In genomic region chr21:27674037-27674436, GRCh38 we compare ENCODE assay signal across 18 cellular contexts.
DNase-seq lines count a peak whose midpoint lies in the region; ATAC-seq and TF ChIP-seq lines count a peak whose summit lies in the region.
"Had no signal": no experiment of that assay in that cellular context is flagged by ENCODE, and none has a peak within 500 bp of the region (broad histone marks: within the 10 kb centered on the region; RNA-seq: fewer than 3 reads in every experiment).

No MANE protein-coding gene starts in this region.

- ATAC-seq in RWPE2 (ENCODE audit: low read depth) (peak; percentile 35; the same call in 1 of the 3 replicates), GM21723 (IDR thresholded peaks at IDR 0.05; ENCODE audit: unreplicated experiment) (no peak)
- ATAC-seq: activated CD4-positive, alpha-beta T cell treated with anti-CD3 and anti-CD28 coated beads for 36 hours; activated naive CD8-positive, alpha-beta T cell treated with anti-CD3 and anti-CD28 coated beads, Interleukin-2, amount 50 U/mL, for 24 hours; naive thymus-derived CD8-positive, alpha-beta T cell had no signal

- TF ChIP-seq CTCF in RWPE2 (IDR thresholded peaks at IDR 0.05; ENCODE audit: poor library complexity, severe bottlenecking), result no peak

- no peak overlapping the region for H3K27ac Mint-ChIP-seq in activated CD4-positive, alpha-beta memory T cell treated with anti-CD3 and anti-CD28 coated beads, Interleukin-2, amount 10 ng/mL, durations not matched to agents 7 days and 5 days
- H3K27ac Mint-ChIP-seq: activated CD4-positive, alpha-beta T cell treated with anti-CD3 and anti-CD28 coated beads for 36 hours; activated naive CD8-positive, alpha-beta T cell treated with anti-CD3 and anti-CD28 coated beads, Interleukin-2, amount 50 U/mL, for 24 hours; CD4-positive, CD25-positive, alpha-beta regulatory T cell; naive thymus-derived CD8-positive, alpha-beta T cell had no signal

- H3K9me3 Mint-ChIP-seq in activated CD4-positive, alpha-beta memory T cell treated with anti-CD3 and anti-CD28 coated beads, Interleukin-2, amount 10 ng/mL, durations not matched to agents 7 days and 5 days, result peaks cover 2% of the 10 kb centered on the region

- no peaks in the 10 kb centered on the region for H3K27me3 Mint-ChIP-seq in activated CD4-positive, alpha-beta memory T cell treated with anti-CD3 and anti-CD28 coated beads, Interleukin-2, amount 10 ng/mL, durations not matched to agents 7 days and 5 days
- H3K27me3 Mint-ChIP-seq: activated CD4-positive, alpha-beta T cell treated with anti-CD3 and anti-CD28 coated beads for 36 hours; activated naive CD8-positive, alpha-beta T cell treated with anti-CD3 and anti-CD28 coated beads, Interleukin-2, amount 50 U/mL, for 24 hours; CD4-positive, CD25-positive, alpha-beta regulatory T cell; naive thymus-derived CD8-positive, alpha-beta T cell had no signal

- CTCF ChIA-PET in activated CD4-positive, alpha-beta memory T cell treated with anti-CD3 and anti-CD28 coated beads, Interleukin-2, amount 10 ng/mL, durations not matched to agents 7 days and 5 days (lab: Charles Lee), result no interaction called here

- H3K4me1 ChIP-seq in RWPE2 (ENCODE audit: insufficient read depth, poor library complexity, severe bottlenecking), result no peaks in the 10 kb centered on the region
- H3K4me1 ChIP-seq: HAP-1, heart right ventricle had no signal

- H3K4me1 Mint-ChIP-seq in activated CD4-positive, alpha-beta memory T cell treated with anti-CD3 and anti-CD28 coated beads, Interleukin-2, amount 10 ng/mL, durations not matched to agents 7 days and 5 days, result no peaks in the 10 kb centered on the region
- H3K4me1 Mint-ChIP-seq: activated CD4-positive, alpha-beta T cell treated with anti-CD3 and anti-CD28 coated beads for 36 hours; activated naive CD8-positive, alpha-beta T cell treated with anti-CD3 and anti-CD28 coated beads, Interleukin-2, amount 50 U/mL, for 24 hours; CD4-positive, CD25-positive, alpha-beta regulatory T cell; naive thymus-derived CD8-positive, alpha-beta T cell had no signal

- DNase-seq in GM03348 (ENCODE audit: low spot score) (peak; percentile 78), RWPE2 (ENCODE audit: low spot score) (no peak), fibroblast of gingiva (ENCODE audit: low read depth) (peak; percentile 74), renal cortical epithelial cell (ENCODE audit: low read depth) (peak; percentile 73), SKM-1 (lab: John Stamatoyannopoulos, UW; ENCODE audit: unreplicated experiment) (no peak)
- DNase-seq in stimulated activated CD8-positive, alpha-beta memory T cell treated with anti-CD3 and anti-CD28 coated beads, Interleukin-4, amount 100 ng/mL, for 48 hours, result no peak
- no peak for DNase-seq in activated CD4-positive, alpha-beta memory T cell treated with anti-CD3 and anti-CD28 coated beads, Interleukin-2, amount 10 ng/mL, durations not matched to agents 7 days and 5 days
- DNase-seq: activated CD4-positive, alpha-beta T cell treated with anti-CD3 and anti-CD28 coated beads for 36 hours; activated naive CD8-positive, alpha-beta T cell treated with anti-CD3 and anti-CD28 coated beads, Interleukin-2, amount 50 U/mL, for 24 hours; activated T-cell treated with anti-CD3 and anti-CD28 coated beads, Interleukin-2, amount 50 U/mL, for 1 hour; CD4-positive, CD25-positive, alpha-beta regulatory T cell; dorsolateral prefrontal cortex; heart right ventricle; MM.1S; naive thymus-derived CD8-positive, alpha-beta T cell; stimulated activated naive CD4-positive, alpha-beta T cell treated with Interleukin-2 at 50 U/mL for 16 hours had no signal

- H3K36me3 ChIP-seq in RWPE2 (ENCODE audit: low read depth), result no peaks in the 10 kb centered on the region
- H3K36me3 ChIP-seq: HAP-1, heart right ventricle had no signal

- H3K27ac ChIP-seq in RWPE2 (ENCODE audit: poor library complexity, severe bottlenecking), result no peak overlapping the region
- H3K27ac ChIP-seq: heart right ventricle had no signal

- H3K4me3 Mint-ChIP-seq in activated CD4-positive, alpha-beta memory T cell treated with anti-CD3 and anti-CD28 coated beads, Interleukin-2, amount 10 ng/mL, durations not matched to agents 7 days and 5 days, result no peak overlapping the region
- H3K4me3 Mint-ChIP-seq: activated CD4-positive, alpha-beta T cell treated with anti-CD3 and anti-CD28 coated beads for 36 hours; activated naive CD8-positive, alpha-beta T cell treated with anti-CD3 and anti-CD28 coated beads, Interleukin-2, amount 50 U/mL, for 24 hours; CD4-positive, CD25-positive, alpha-beta regulatory T cell; naive thymus-derived CD8-positive, alpha-beta T cell had no signal

- no peaks in the 10 kb centered on the region for H3K36me3 Mint-ChIP-seq in activated CD4-positive, alpha-beta memory T cell treated with anti-CD3 and anti-CD28 coated beads, Interleukin-2, amount 10 ng/mL, durations not matched to agents 7 days and 5 days (ENCODE audit: low read depth)
- H3K36me3 Mint-ChIP-seq: CD4-positive, CD25-positive, alpha-beta regulatory T cell; naive thymus-derived CD8-positive, alpha-beta T cell had no signal

- no peaks in the 10 kb centered on the region for H3K27me3 ChIP-seq in RWPE2 (ENCODE audit: insufficient read depth, poor library complexity, severe bottlenecking)
- H3K27me3 ChIP-seq: dorsolateral prefrontal cortex, heart right ventricle had no signal

- no peak overlapping the region for H3K4me3 ChIP-seq in RWPE2 (ENCODE audit: severe bottlenecking)
- H3K4me3 ChIP-seq: dorsolateral prefrontal cortex, HAP-1, heart right ventricle had no signal

- POLR2A ChIA-PET in activated CD4-positive, alpha-beta memory T cell treated with anti-CD3 and anti-CD28 coated beads, Interleukin-2, amount 10 ng/mL, durations not matched to agents 7 days and 5 days (lab: Charles Lee), result no interaction called here

- H3K9me3 ChIP-seq in RWPE2 (ENCODE audit: severe bottlenecking), result no peaks in the 10 kb centered on the region
- H3K9me3 ChIP-seq: HAP-1, heart right ventricle had no signal

Comparison
In these comparisons a context has a peak if more than half of its experiments do, and no peak if none do; other contexts are left out.
1. DNase-seq: peak in GM03348 (single experiment), fibroblast of gingiva (single experiment) and renal cortical epithelial cell (single experiment); none in RWPE2 (single experiment), stimulated activated CD8-positive, alpha-beta memory T cell treated with anti-CD3 and anti-CD28 coated beads, Interleukin-4, amount 100 ng/mL, for 48 hours (single experiment), activated CD4-positive, alpha-beta memory T cell treated with anti-CD3 and anti-CD28 coated beads, Interleukin-2, amount 10 ng/mL, durations not matched to agents 7 days and 5 days (single experiment) and SKM-1 (single experiment).